8 cellular contexts compared by ENCODE assay signal in genomic region chr2:110853516-110853915, GRCh38.
DNase-seq lines count a peak whose midpoint lies in the region; ATAC-seq and TF ChIP-seq lines count a peak whose summit lies in the region.

No MANE protein-coding gene starts in this region.

- H3K4me1 ChIP-seq in testis = no peaks in the 10 kb centered on the region

- H3K9me3 ChIP-seq in testis = no peaks in the 10 kb centered on the region

- no peak overlapping the region for H3K4me3 ChIP-seq in testis

- ATAC-seq in left lobe of liver = peak; percentile 82
- no peak for ATAC-seq in HG03139 (IDR thresholded peaks at IDR 0.05; ENCODE audit: unreplicated experiment)
- ATAC-seq in HG02763 (IDR thresholded peaks at IDR 0.05; ENCODE audit: unreplicated experiment) = no peak

- H3K27me3 ChIP-seq in testis = no peaks in the 10 kb centered on the region

- H3K27ac ChIP-seq in testis = no peak overlapping the region

- no peak for TF ChIP-seq POLR2A in testis (IDR thresholded peaks at IDR 0.05)

- WGBS in testis, 2 donors = 47 to 49% methylated on average over 5 of the region's 5 CpGs

- peak; percentile 21 to 50 for DNase-seq in AML-193 (lab: John Stamatoyannopoulos, UW)
- DNase-seq in GM13977 (ENCODE audit: low spot score) = peak; percentile 36
- peak; percentile 50 for DNase-seq in RKO (ENCODE audit: low spot score)
- DNase-seq in activated naive CD8-positive, alpha-beta T cell treated with anti-CD3 and anti-CD28 coated beads, Interleukin-2, amount 50 U/mL, for 16 hours (ENCODE audit: low read depth, low spot score) = peak; percentile 21
- DNase-seq in left lobe of liver (ENCODE audit: low spot score) = no peak
- DNase-seq in testis = peak; percentile 28

- TF ChIP-seq CTCF in GM13977 (IDR thresholded peaks at IDR 0.05; ENCODE audit: extremely low read depth, insufficient read depth, missing control alignments) (peak; percentile 68), testis (IDR thresholded peaks at IDR 0.05) (peak in 1 of 3 experiments; percentile 21)

- H3K36me3 ChIP-seq in testis (ENCODE audit: low read depth, missing control alignments) = no peaks in the 10 kb centered on the region

- intact Hi-C loops in testis (cut with DNase I; ENCODE audit: low total_unique reads) = no loop called here

- in situ Hi-C loops in GM13977 (cut with MboI; ENCODE audit: low pct_unique_long_range_greater_than_20kb, low sequenced_read_pairs, unreplicated experiment) = no loop called here
